In the genomic region with DNA sequence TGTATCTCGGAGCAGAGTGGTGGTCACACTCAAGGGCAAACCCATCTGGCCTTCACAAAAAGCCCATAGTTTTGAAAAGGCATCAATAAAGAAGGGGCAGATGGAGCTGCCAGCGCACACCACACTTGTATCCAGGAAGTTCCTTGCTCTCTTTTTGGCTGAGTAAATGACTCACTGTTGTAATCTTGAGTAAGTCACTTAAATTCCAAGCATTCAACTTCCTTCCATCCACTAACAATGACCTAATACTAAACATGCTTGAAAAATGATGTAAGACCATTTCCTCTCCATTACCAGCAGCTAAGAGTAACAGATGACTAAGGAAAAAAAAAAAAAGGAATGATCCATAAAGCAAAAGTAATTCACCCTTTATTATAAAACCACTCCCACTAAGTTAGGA, we compare ENCODE assay signal across 9 cellular contexts. TPM values are rescaled to one million over a fixed set of nuclear protein-coding genes. Genes with fewer than 3 reads are reported as not detected.
DNase-seq lines count a peak whose midpoint lies in the region; ATAC-seq and TF ChIP-seq lines count a peak whose summit lies in the region.
"Had no signal": no experiment of that assay in that cellular context is flagged by ENCODE, and none has a peak within 500 bp of the region (broad histone marks: within the 10 kb centered on the region; RNA-seq: fewer than 3 reads in every experiment).

No MANE protein-coding gene starts in this region.

- H3K27ac ChIP-seq in HUES6 (ENCODE audit: low read depth, low read length) (peak overlapping the region; percentile 45; the same call in 1 of the 2 replicates), ascending aorta (peak overlapping the region; percentile 81)

- H3K27ac Mint-ChIP-seq in type B pancreatic cell, result peak overlapping the region; percentile 88
- H3K27ac Mint-ChIP-seq: activated T-helper 17 cell treated with anti-CD3 and anti-CD28 coated beads, Interleukin-2, amount 50 U/mL, for 72 hours had no signal

- H3K9me3 Mint-ChIP-seq in type B pancreatic cell, result no peaks in the 10 kb centered on the region
- H3K9me3 Mint-ChIP-seq: activated T-helper 17 cell treated with anti-CD3 and anti-CD28 coated beads, Interleukin-2, amount 50 U/mL, for 72 hours had no signal

- intact Hi-C loops in ascending aorta (cut with DNase I), result loop anchor here (2.0 to 10.0 kb wide), 4 partner anchors 34 to 338 kb away; partner anchors contain the start of gene MYOZ2

- no peak for TF ChIP-seq CTCF in ascending aorta (IDR thresholded peaks at IDR 0.05)
- TF ChIP-seq CTCF in type B pancreatic cell (conservative IDR thresholded peaks at IDR 0.05), result no peak

- DNase-seq in ascending aorta (ENCODE audit: low spot score in 2 of 2) (peak in 1 of 2 donors; percentile 87), iPS DF 19.7 (ENCODE audit: low read depth, low spot score) (peak; percentile 45), type B pancreatic cell (ENCODE audit: extremely low spot score, unreplicated experiment) (no peak), mesenteric fat pad (ENCODE audit: low spot score) (no peak), NCI-H1105 (lab: John Stamatoyannopoulos, UW) (no peak)

- no peaks in the 10 kb centered on the region for H3K27me3 ChIP-seq in HUES6 (ENCODE audit: control insufficient read depth, insufficient read depth, low read length)
- H3K27me3 ChIP-seq in ascending aorta, result no peaks in the 10 kb centered on the region

- H3K36me3 ChIP-seq in HUES6 (ENCODE audit: control insufficient read depth, insufficient read depth, low read length) (no peaks in the 10 kb centered on the region), ascending aorta (no peaks in the 10 kb centered on the region)

- ATAC-seq in GM21825 (IDR thresholded peaks at IDR 0.05; ENCODE audit: unreplicated experiment) (no peak), HG02840 (IDR thresholded peaks at IDR 0.05; ENCODE audit: low FRiP score, unreplicated experiment) (no peak)
- ATAC-seq: activated T-helper 17 cell treated with anti-CD3 and anti-CD28 coated beads, Interleukin-2, amount 50 U/mL, for 72 hours had no signal

- no peaks in the 10 kb centered on the region for H3K36me3 Mint-ChIP-seq in type B pancreatic cell

- no peaks in the 10 kb centered on the region for H3K27me3 Mint-ChIP-seq in type B pancreatic cell
- H3K27me3 Mint-ChIP-seq: activated T-helper 17 cell treated with anti-CD3 and anti-CD28 coated beads, Interleukin-2, amount 50 U/mL, for 72 hours had no signal

- H3K4me3 ChIP-seq in HUES6 (ENCODE audit: low read depth, low read length), result no peak overlapping the region
- no peak overlapping the region for H3K4me3 ChIP-seq in ascending aorta

- H3K9me3 ChIP-seq in HUES6 (ENCODE audit: control insufficient read depth, insufficient read depth, low read depth, low read length) (no peaks in the 10 kb centered on the region), ascending aorta (no peaks in the 10 kb centered on the region)

- no peak overlapping the region for H3K4me3 Mint-ChIP-seq in type B pancreatic cell
- H3K4me3 Mint-ChIP-seq: activated T-helper 17 cell treated with anti-CD3 and anti-CD28 coated beads, Interleukin-2, amount 50 U/mL, for 72 hours had no signal

- H3K4me1 ChIP-seq in HUES6 (ENCODE audit: control insufficient read depth, insufficient read depth, low read length), result peaks cover 17% of the 10 kb centered on the region
- H3K4me1 ChIP-seq in ascending aorta, result peaks cover 0 to 47% of the 10 kb centered on the region in 2 donors

- H3K4me1 Mint-ChIP-seq in type B pancreatic cell (ENCODE audit: unreplicated experiment), result peaks cover 27% of the 10 kb centered on the region

- H3K9ac ChIP-seq in HUES6 (ENCODE audit: low read length), result no peak overlapping the region

RNA-seq across cellular contexts. Expression of gene MYOZ2, which starts 32.4 kb away (rescaled TPM):
- 3.5 TPM for total RNA-seq in ascending aorta
- 0.12 TPM in 1 of 2 replicates, not detected in the other for total RNA-seq in type B pancreatic cell (ENCODE audit: low replicate concordance)
- total RNA-seq in mesenteric fat pad, result 0.29 TPM
- total RNA-seq: activated T-helper 17 cell treated with anti-CD3 and anti-CD28 coated beads, Interleukin-2, amount 50 U/mL, for 72 hours had no signal
